In the genomic region with DNA sequence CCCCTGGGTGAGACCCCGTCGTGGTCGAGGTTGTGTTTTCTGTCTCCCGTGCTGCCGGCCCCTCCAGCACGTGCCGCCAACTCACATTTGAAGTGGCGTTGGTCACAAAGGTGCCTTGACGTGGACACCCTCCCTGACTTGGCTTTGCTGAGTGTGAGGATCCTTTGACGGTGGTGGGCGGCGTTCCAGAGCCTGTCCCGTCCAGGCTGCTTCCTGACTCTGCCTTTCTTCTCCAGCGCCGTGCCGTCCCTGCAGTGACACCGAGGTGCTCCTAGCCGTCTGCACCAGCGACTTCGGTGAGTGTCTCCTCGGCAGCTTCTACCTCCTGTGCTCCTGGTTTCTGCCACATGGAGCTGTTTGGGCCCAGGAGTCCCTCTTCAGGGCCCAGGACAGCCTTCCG, we compare ENCODE assay signal across 15 cellular contexts. TPM values are rescaled to one million over a fixed set of nuclear protein-coding genes. Genes with fewer than 3 reads are reported as not detected.
A peak's percentile ranks its signal among the peaks of the same experiment; 100 is the strongest.
DNase-seq lines count a peak whose midpoint lies in the region; ATAC-seq and TF ChIP-seq lines count a peak whose summit lies in the region.
"Had no signal": no experiment of that assay in that cellular context is flagged by ENCODE, and none has a peak within 500 bp of the region (broad histone marks: within the 10 kb centered on the region; RNA-seq: fewer than 3 reads in every experiment).

No MANE protein-coding gene starts in this region.

- intact Hi-C loops in body of pancreas (cut with DNase I) (no loop called here), tibial artery (cut with DNase I; ENCODE audit: low total_unique reads) (no loop called here)

- ATAC-seq in body of pancreas (no peak), GM19395 (IDR thresholded peaks at IDR 0.05; ENCODE audit: unreplicated experiment) (no peak), HG03457 (IDR thresholded peaks at IDR 0.05; ENCODE audit: unreplicated experiment) (no peak)
- ATAC-seq: CD8-positive, alpha-beta T cell; Panc1 had no signal

- H3K14ac ChIP-seq in mesenchymal stem cell (ENCODE audit: low read length in 2 of 2) = no peak overlapping the region

- WGBS in body of pancreas, 2 donors = 82 to 86% methylated on average over 19 to 22 of the region's 22 CpGs
- 95% methylated on average over 22 of the region's 22 CpGs for WGBS in mesenchymal stem cell

- H3K4me3 ChIP-seq in body of pancreas = no peak overlapping the region
- no peak overlapping the region for H3K4me3 ChIP-seq in mesenchymal stem cell (ENCODE audit: insufficient read depth in 1 of 2, low read depth in 1 of 2, low read length in 2 of 2)
- H3K4me3 ChIP-seq in tibial artery = no peak overlapping the region

- no peak overlapping the region for H2BK15ac ChIP-seq in mesenchymal stem cell (ENCODE audit: low read depth, poor library complexity, severe bottlenecking)

- peak overlapping the region; percentile 31 for H4K8ac ChIP-seq in mesenchymal stem cell (ENCODE audit: low read length)

- H2AFZ ChIP-seq in mesenchymal stem cell (ENCODE audit: low read depth, low read length) = no peak overlapping the region

- H3K36me3 ChIP-seq in body of pancreas (replicated peaks in 1 of 2; ENCODE audit: insufficient read depth in 1 of 2, low read depth in 2 of 2) (peaks cover 0 to 11% of the 10 kb centered on the region in 2 donors), mesenchymal stem cell (ENCODE audit: control insufficient read depth in 1 of 2, insufficient read depth in 2 of 2, low read depth in 1 of 2, low read length in 2 of 2) (peaks cover 69 to 96% of the 10 kb centered on the region in 2 experiments), tibial artery (peaks cover 38 to 68% (median 54%) of the 10 kb centered on the region in 3 donors)

- H2BK12ac ChIP-seq in mesenchymal stem cell (ENCODE audit: low read length in 2 of 2) = no peak overlapping the region

- no peak overlapping the region for H3K4me2 ChIP-seq in mesenchymal stem cell (ENCODE audit: low read length, poor library complexity, severe bottlenecking)

- no peak overlapping the region for H3K4ac ChIP-seq in mesenchymal stem cell (ENCODE audit: low read depth in 1 of 2, low read length in 2 of 2)

- H3K4me1 ChIP-seq in body of pancreas = peaks cover 55% of the 10 kb centered on the region
- peaks cover 54% of the 10 kb centered on the region for H3K4me1 ChIP-seq in mesenchymal stem cell (ENCODE audit: control insufficient read depth, insufficient read depth, low read depth, low read length)
- H3K4me1 ChIP-seq in tibial artery = peaks cover 0 to 71% (median 57%) of the 10 kb centered on the region in 4 donors

- CTCF ChIA-PET in RWPE1 (lab: Yijun Ruan, JAX) = no interaction called here

- H3K79me1 ChIP-seq in mesenchymal stem cell (replicated peaks; ENCODE audit: low read length, poor library complexity, severe bottlenecking) = peaks cover 54% of the 10 kb centered on the region

- H3K9ac ChIP-seq in mesenchymal stem cell (ENCODE audit: low read length) = no peak overlapping the region

- H2BK120ac ChIP-seq in mesenchymal stem cell (ENCODE audit: low read depth, low read length) = no peak overlapping the region

- H3K18ac ChIP-seq in mesenchymal stem cell (ENCODE audit: low read depth in 1 of 2, low read length in 2 of 2) = no peak overlapping the region

- H3K9me3 ChIP-seq in body of pancreas = no peaks in the 10 kb centered on the region
- H3K9me3 ChIP-seq in mesenchymal stem cell (ENCODE audit: control insufficient read depth, low read length) = no peaks in the 10 kb centered on the region
- H3K9me3 ChIP-seq in tibial artery = no peaks in the 10 kb centered on the region

- H3K27ac ChIP-seq in RWPE1 (peak overlapping the region; percentile 57), body of pancreas (peak overlapping the region in 3 of 4 donors; percentile 91 to 93 (median 92)), mesenchymal stem cell (ENCODE audit: low read length, poor library complexity, severe bottlenecking) (no peak overlapping the region), tibial artery (peak overlapping the region; percentile 51 to 76)

- no peak for TF ChIP-seq CTCF in RWPE1 (conservative IDR thresholded peaks at IDR 0.05; ENCODE audit: low read depth)
- TF ChIP-seq CTCF in body of pancreas (IDR thresholded peaks at IDR 0.05) = no peak
- TF ChIP-seq CTCF in tibial artery (IDR thresholded peaks at IDR 0.05) = no peak

- no peak overlapping the region for H2AK5ac ChIP-seq in mesenchymal stem cell (ENCODE audit: low read length, severe bottlenecking)

- no peaks in the 10 kb centered on the region for H3K27me3 ChIP-seq in body of pancreas
- H3K27me3 ChIP-seq in mesenchymal stem cell (ENCODE audit: control insufficient read depth in 1 of 2, insufficient read depth in 1 of 2, low read length in 2 of 2) = no peaks in the 10 kb centered on the region
- no peaks in the 10 kb centered on the region for H3K27me3 ChIP-seq in tibial artery

- H2BK5ac ChIP-seq in mesenchymal stem cell (ENCODE audit: low read depth, low read length, poor library complexity, severe bottlenecking) = no peak overlapping the region

- H3K23ac ChIP-seq in mesenchymal stem cell (ENCODE audit: low read length in 2 of 2) = no peak overlapping the region

- no peak overlapping the region for H4K91ac ChIP-seq in mesenchymal stem cell (ENCODE audit: low read length)

- no peak for TF ChIP-seq POLR2A in body of pancreas (IDR thresholded peaks at IDR 0.05)

- POLR2A ChIA-PET in RWPE1 (lab: Yijun Ruan, JAX; ENCODE audit: low non-redundant PET) = no interaction called here

- DNase-seq in RWPE1 (ENCODE audit: low spot score) (no peak), body of pancreas (no peak), mesenchymal stem cell (no peak), tibial artery (no peak), COLO668 (lab: John Stamatoyannopoulos, UW; ENCODE audit: unreplicated experiment) (no peak)
- DNase-seq: CD8-positive, alpha-beta T cell; Karpas-422; NCI-H1105 treated with DMSO at 0.1 percent for 48 hours; NCI-H187; NCI-H2171; NCI-H510A; SHP77 had no signal

RNA-seq across cellular contexts. Expression of gene METRNL, which starts 13.5 kb away (rescaled TPM):
- 10 to 100 TPM; 21.3 to 26.4 TPM for total RNA-seq in body of pancreas
- 15.1 TPM for polyA plus RNA-seq in mesenchymal stem cell (2013, experiment 1 of 2)
- 14.1 TPM for polyA plus RNA-seq in mesenchymal stem cell (2013, experiment 2 of 2)
